ENCODE assay signal across 2 cellular contexts in genomic region chr17:42866216-42866615, GRCh38.
TF ChIP-seq lines count a peak whose summit lies in the region.

No MANE protein-coding gene starts in this region.

TF ChIP-seq in GM23338, 12 proteins besides CTCF, POLR2A, EP300 and RAD21:
- no peak for TF ChIP-seq EZH2phosphoT487 (IDR thresholded peaks at IDR 0.05; ENCODE audit: unreplicated experiment)
- TF ChIP-seq ETS1 (IDR thresholded peaks at IDR 0.05), result no peak
- no peak for TF ChIP-seq CREB1 (CRISPR knock-in tag; IDR thresholded peaks at IDR 0.05; ENCODE audit: low read depth)
- TF ChIP-seq ZNF331 (CRISPR knock-in tag; IDR thresholded peaks at IDR 0.05; ENCODE audit: low read depth), result no peak
- TF ChIP-seq ZNF114 (CRISPR knock-in tag; IDR thresholded peaks at IDR 0.05), result no peak
- TF ChIP-seq, protein P1, sequence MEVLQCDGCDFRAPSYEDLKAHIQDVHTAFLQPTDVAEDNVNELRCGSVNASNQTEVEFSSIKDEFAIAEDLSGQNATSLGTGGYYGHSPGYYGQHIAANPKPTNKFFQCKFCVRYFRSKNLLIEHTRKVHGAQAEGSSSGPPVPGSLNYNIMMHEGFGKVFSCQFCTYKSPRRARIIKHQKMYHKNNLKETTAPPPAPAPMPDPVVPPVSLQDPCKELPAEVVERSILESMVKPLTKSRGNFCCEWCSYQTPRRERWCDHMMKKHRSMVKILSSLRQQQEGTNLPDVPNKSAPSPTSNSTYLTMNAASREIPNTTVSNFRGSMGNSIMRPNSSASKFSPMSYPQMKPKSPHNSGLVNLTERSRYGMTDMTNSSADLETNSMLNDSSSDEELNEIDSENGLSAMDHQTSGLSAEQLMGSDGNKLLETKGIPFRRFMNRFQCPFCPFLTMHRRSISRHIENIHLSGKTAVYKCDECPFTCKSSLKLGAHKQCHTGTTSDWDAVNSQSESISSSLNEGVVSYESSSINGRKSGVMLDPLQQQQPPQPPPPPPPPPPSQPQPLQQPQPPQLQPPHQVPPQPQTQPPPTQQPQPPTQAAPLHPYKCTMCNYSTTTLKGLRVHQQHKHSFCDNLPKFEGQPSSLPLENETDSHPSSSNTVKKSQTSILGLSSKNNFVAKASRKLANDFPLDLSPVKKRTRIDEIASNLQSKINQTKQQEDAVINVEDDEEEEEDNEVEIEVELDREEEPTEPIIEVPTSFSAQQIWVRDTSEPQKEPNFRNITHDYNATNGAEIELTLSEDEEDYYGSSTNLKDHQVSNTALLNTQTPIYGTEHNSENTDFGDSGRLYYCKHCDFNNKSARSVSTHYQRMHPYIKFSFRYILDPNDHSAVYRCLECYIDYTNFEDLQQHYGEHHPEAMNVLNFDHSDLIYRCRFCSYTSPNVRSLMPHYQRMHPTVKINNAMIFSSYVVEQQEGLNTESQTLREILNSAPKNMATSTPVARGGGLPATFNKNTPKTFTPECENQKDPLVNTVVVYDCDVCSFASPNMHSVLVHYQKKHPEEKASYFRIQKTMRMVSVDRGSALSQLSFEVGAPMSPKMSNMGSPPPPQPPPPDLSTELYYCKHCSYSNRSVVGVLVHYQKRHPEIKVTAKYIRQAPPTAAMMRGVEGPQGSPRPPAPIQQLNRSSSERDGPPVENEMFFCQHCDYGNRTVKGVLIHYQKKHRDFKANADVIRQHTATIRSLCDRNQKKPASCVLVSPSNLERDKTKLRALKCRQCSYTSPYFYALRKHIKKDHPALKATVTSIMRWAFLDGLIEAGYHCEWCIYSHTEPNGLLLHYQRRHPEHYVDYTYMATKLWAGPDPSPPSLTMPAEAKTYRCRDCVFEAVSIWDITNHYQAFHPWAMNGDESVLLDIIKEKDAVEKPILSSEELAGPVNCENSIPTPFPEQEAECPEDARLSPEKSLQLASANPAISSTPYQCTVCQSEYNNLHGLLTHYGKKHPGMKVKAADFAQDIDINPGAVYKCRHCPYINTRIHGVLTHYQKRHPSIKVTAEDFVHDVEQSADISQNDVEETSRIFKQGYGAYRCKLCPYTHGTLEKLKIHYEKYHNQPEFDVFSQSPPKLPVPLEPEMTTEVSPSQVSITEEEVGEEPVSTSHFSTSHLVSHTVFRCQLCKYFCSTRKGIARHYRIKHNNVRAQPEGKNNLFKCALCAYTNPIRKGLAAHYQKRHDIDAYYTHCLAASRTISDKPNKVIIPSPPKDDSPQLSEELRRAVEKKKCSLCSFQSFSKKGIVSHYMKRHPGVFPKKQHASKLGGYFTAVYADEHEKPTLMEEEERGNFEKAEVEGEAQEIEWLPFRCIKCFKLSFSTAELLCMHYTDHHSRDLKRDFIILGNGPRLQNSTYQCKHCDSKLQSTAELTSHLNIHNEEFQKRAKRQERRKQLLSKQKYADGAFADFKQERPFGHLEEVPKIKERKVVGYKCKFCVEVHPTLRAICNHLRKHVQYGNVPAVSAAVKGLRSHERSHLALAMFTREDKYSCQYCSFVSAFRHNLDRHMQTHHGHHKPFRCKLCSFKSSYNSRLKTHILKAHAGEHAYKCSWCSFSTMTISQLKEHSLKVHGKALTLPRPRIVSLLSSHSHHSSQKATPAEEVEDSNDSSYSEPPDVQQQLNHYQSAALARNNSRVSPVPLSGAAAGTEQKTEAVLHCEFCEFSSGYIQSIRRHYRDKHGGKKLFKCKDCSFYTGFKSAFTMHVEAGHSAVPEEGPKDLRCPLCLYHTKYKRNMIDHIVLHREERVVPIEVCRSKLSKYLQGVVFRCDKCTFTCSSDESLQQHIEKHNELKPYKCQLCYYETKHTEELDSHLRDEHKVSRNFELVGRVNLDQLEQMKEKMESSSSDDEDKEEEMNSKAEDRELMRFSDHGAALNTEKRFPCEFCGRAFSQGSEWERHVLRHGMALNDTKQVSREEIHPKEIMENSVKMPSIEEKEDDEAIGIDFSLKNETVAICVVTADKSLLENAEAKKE (CRISPR knock-in tag; IDR thresholded peaks at IDR 0.05), result no peak
- TF ChIP-seq JUNB (IDR thresholded peaks at IDR 0.05; ENCODE audit: unreplicated experiment), result no peak
- no peak for TF ChIP-seq EZH2 (IDR thresholded peaks at IDR 0.05; ENCODE audit: low read depth, unreplicated experiment)
- no peak for TF ChIP-seq POLR2AphosphoS5 (IDR thresholded peaks at IDR 0.05; ENCODE audit: low read depth)
- TF ChIP-seq STAT1 (IDR thresholded peaks at IDR 0.05; ENCODE audit: unreplicated experiment), result no peak
- TF ChIP-seq, protein P2, sequence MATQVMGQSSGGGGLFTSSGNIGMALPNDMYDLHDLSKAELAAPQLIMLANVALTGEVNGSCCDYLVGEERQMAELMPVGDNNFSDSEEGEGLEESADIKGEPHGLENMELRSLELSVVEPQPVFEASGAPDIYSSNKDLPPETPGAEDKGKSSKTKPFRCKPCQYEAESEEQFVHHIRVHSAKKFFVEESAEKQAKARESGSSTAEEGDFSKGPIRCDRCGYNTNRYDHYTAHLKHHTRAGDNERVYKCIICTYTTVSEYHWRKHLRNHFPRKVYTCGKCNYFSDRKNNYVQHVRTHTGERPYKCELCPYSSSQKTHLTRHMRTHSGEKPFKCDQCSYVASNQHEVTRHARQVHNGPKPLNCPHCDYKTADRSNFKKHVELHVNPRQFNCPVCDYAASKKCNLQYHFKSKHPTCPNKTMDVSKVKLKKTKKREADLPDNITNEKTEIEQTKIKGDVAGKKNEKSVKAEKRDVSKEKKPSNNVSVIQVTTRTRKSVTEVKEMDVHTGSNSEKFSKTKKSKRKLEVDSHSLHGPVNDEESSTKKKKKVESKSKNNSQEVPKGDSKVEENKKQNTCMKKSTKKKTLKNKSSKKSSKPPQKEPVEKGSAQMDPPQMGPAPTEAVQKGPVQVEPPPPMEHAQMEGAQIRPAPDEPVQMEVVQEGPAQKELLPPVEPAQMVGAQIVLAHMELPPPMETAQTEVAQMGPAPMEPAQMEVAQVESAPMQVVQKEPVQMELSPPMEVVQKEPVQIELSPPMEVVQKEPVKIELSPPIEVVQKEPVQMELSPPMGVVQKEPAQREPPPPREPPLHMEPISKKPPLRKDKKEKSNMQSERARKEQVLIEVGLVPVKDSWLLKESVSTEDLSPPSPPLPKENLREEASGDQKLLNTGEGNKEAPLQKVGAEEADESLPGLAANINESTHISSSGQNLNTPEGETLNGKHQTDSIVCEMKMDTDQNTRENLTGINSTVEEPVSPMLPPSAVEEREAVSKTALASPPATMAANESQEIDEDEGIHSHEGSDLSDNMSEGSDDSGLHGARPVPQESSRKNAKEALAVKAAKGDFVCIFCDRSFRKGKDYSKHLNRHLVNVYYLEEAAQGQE (IDR thresholded peaks at IDR 0.05; ENCODE audit: unreplicated experiment), result no peak
- TF ChIP-seq NANOG (IDR thresholded peaks at IDR 0.05; ENCODE audit: borderline replicate concordance), result no peak

TF ChIP-seq in liver, 16 proteins besides CTCF, POLR2A, EP300 and RAD21:
- TF ChIP-seq FOXA2 (IDR thresholded peaks at IDR 0.05) (no peak), HNF4A (conservative IDR thresholded peaks at IDR 0.05) (no peak), MAX (IDR thresholded peaks at IDR 0.05) (no peak), SP1 (IDR thresholded peaks at IDR 0.05) (no peak), EGR1 (IDR thresholded peaks at IDR 0.05; ENCODE audit: low read depth in 2 of 2) (no peak), TAF1 (conservative IDR thresholded peaks at IDR 0.05) (no peak), GABPA (IDR thresholded peaks at IDR 0.05 in 1 of 2, conservative IDR thresholded peaks at IDR 0.05 in 1 of 2) (no peak), FOXA1 (IDR thresholded peaks at IDR 0.05) (no peak), RXRA (IDR thresholded peaks at IDR 0.05) (no peak), HNF4G (IDR thresholded peaks at IDR 0.05) (no peak)
- TF ChIP-seq, protein P3, sequence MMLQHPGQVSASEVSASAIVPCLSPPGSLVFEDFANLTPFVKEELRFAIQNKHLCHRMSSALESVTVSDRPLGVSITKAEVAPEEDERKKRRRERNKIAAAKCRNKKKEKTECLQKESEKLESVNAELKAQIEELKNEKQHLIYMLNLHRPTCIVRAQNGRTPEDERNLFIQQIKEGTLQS (IDR thresholded peaks at IDR 0.05), result no peak
- TF ChIP-seq, protein P4, sequence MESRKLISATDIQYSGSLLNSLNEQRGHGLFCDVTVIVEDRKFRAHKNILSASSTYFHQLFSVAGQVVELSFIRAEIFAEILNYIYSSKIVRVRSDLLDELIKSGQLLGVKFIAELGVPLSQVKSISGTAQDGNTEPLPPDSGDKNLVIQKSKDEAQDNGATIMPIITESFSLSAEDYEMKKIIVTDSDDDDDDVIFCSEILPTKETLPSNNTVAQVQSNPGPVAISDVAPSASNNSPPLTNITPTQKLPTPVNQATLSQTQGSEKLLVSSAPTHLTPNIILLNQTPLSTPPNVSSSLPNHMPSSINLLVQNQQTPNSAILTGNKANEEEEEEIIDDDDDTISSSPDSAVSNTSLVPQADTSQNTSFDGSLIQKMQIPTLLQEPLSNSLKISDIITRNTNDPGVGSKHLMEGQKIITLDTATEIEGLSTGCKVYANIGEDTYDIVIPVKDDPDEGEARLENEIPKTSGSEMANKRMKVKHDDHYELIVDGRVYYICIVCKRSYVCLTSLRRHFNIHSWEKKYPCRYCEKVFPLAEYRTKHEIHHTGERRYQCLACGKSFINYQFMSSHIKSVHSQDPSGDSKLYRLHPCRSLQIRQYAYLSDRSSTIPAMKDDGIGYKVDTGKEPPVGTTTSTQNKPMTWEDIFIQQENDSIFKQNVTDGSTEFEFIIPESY (IDR thresholded peaks at IDR 0.05), result no peak
- TF ChIP-seq, protein P2 (IDR thresholded peaks at IDR 0.05), result no peak
